ENCODE assay signal across 1 cellular context in the genomic region with DNA sequence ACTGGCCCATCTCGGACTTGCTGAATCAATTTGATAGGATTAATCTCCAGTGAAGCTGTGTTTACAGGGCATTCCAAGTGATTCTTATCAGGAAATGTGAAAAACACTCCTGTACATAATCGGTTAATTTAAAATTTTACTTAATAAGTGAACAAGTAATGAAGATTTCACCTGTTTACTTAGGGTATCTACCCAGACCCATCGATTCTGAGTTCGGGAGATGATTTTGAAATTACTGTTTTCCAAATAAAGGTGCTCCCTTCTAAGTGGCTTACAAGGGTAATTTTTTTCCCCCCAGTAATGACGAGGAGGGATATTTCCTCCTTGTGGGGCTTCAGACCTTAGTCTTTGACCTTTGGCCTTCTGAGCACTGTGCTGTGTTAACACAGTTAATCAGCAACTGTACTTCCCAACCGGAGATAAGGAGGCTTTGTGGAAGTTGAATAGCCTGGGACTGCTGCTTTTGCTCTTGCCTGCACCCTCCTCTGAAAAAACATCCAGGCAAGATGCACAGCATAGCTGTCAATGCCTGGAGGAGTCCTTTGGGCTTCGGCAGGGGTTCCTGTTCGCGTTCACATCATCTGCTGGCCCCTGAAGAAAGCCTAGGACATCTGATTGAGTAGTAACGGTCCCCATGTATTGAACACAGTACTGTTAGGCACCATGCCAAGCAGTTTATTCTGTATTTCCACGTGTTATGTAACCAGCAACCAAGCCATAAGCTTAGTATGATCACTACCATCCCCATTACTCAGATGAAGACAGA.
TF ChIP-seq lines count a peak whose summit lies in the region.

No MANE protein-coding gene starts in this region.

TF ChIP-seq in IMR-90, 13 proteins besides CTCF, POLR2A, EP300 and RAD21:
- no peak for TF ChIP-seq CEBPB (IDR thresholded peaks at IDR 0.05; ENCODE audit: low read depth, low read length)
- TF ChIP-seq, protein P1, sequence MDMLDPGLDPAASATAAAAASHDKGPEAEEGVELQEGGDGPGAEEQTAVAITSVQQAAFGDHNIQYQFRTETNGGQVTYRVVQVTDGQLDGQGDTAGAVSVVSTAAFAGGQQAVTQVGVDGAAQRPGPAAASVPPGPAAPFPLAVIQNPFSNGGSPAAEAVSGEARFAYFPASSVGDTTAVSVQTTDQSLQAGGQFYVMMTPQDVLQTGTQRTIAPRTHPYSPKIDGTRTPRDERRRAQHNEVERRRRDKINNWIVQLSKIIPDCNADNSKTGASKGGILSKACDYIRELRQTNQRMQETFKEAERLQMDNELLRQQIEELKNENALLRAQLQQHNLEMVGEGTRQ (IDR thresholded peaks at IDR 0.05; ENCODE audit: low read depth, low read length) = no peak
- no peak for TF ChIP-seq ELK1 (IDR thresholded peaks at IDR 0.05; ENCODE audit: borderline replicate concordance, low read depth, low read length)
- no peak for TF ChIP-seq FOS (IDR thresholded peaks at IDR 0.05; ENCODE audit: low read depth, low read length)
- no peak for TF ChIP-seq BHLHE40 (IDR thresholded peaks at IDR 0.05; ENCODE audit: low read depth, low read length)
- TF ChIP-seq RCOR1 (IDR thresholded peaks at IDR 0.05; ENCODE audit: insufficient replicate concordance, low read length) = no peak
- TF ChIP-seq SMC3 (IDR thresholded peaks at IDR 0.05; ENCODE audit: low read depth, low read length) = no peak
- TF ChIP-seq MAFK (IDR thresholded peaks at IDR 0.05; ENCODE audit: low read depth, low read length) = no peak
- no peak for TF ChIP-seq MAZ (IDR thresholded peaks at IDR 0.05; ENCODE audit: borderline replicate concordance, low read depth, low read length)
- no peak for TF ChIP-seq RFX5 (IDR thresholded peaks at IDR 0.05; ENCODE audit: low read depth, low read length)
- no peak for TF ChIP-seq CHD1 (IDR thresholded peaks at IDR 0.05; ENCODE audit: low read depth, low read length)
- TF ChIP-seq NFE2L2 (IDR thresholded peaks at IDR 0.05; ENCODE audit: low read depth, low read length) = no peak
- TF ChIP-seq MXI1 (IDR thresholded peaks at IDR 0.05; ENCODE audit: borderline replicate concordance, low read depth, low read length) = no peak
